In genomic region chr2:238684362-238685326, GRCh38 we compare ENCODE assay signal across 10 cellular contexts.
DNase-seq lines count a peak whose midpoint lies in the region; ATAC-seq and TF ChIP-seq lines count a peak whose summit lies in the region.
"Had no signal": no experiment of that assay in that cellular context is flagged by ENCODE, and none has a peak within 500 bp of the region (broad histone marks: within the 10 kb centered on the region; RNA-seq: fewer than 3 reads in every experiment).

No MANE protein-coding gene starts in this region.

- peak overlapping the region; percentile 57 for H3K27ac Mint-ChIP-seq in activated CD4-positive, alpha-beta T cell treated with anti-CD3 and anti-CD28 coated beads, Interleukin-2, amount 10 ng/mL, durations not matched to agents 24 days and 14 days
- H3K27ac Mint-ChIP-seq: immature natural killer cell had no signal

- H3K9me3 Mint-ChIP-seq in activated CD4-positive, alpha-beta T cell treated with anti-CD3 and anti-CD28 coated beads, Interleukin-2, amount 10 ng/mL, durations not matched to agents 24 days and 14 days: peaks cover 15% of the 10 kb centered on the region

- H3K36me3 Mint-ChIP-seq in activated CD4-positive, alpha-beta T cell treated with anti-CD3 and anti-CD28 coated beads, Interleukin-2, amount 10 ng/mL, durations not matched to agents 24 days and 14 days (ENCODE audit: low read depth): no peaks in the 10 kb centered on the region
- H3K36me3 Mint-ChIP-seq: immature natural killer cell had no signal

- H3K27ac ChIP-seq in hepatocyte: peak overlapping the region; percentile 38
- peak overlapping the region; percentile 43 to 73 (median 50) for H3K27ac ChIP-seq in transverse colon
- H3K27ac ChIP-seq: BLaER1 treated with 17β-estradiol and CSF1 and Interleukin-3, amounts not matched to agents 10 nM and 100 nM had no signal

- H3K27me3 ChIP-seq in hepatocyte (no peaks in the 10 kb centered on the region), transverse colon (no peaks in the 10 kb centered on the region)
- H3K27me3 ChIP-seq: BLaER1 treated with 17β-estradiol and CSF1 and Interleukin-3, amounts not matched to agents 10 nM and 100 nM had no signal

- H3K27me3 Mint-ChIP-seq in activated CD4-positive, alpha-beta T cell treated with anti-CD3 and anti-CD28 coated beads, Interleukin-2, amount 10 ng/mL, durations not matched to agents 24 days and 14 days: peaks cover 11% of the 10 kb centered on the region

- H3K4me3 ChIP-seq in hepatocyte (no peak overlapping the region), transverse colon (no peak overlapping the region)
- H3K4me3 ChIP-seq: BLaER1 treated with 17β-estradiol and CSF1 and Interleukin-3, amounts not matched to agents 10 nM and 100 nM had no signal

- no peak overlapping the region for H2AFZ ChIP-seq in hepatocyte

- H3K4me1 ChIP-seq in hepatocyte (ENCODE audit: insufficient read depth) (peaks cover 4% of the 10 kb centered on the region), transverse colon (peaks cover 0 to 4% (median 0%) of the 10 kb centered on the region in 4 donors)

- in situ Hi-C loops in transverse colon (cut with MboI; ENCODE audit: low pct_ligation_motif_present in 1 of 4, low pct_unique_long_range_greater_than_20kb in 1 of 4, low sequenced_read_pairs in 3 of 4): loop anchor here in 1 of 4 donors (10.0 kb wide), 1 partner anchor 100 kb away; no protein-coding TSS in a partner anchor
- in situ Hi-C loops in GM13977 (cut with MboI; ENCODE audit: low pct_unique_long_range_greater_than_20kb, low sequenced_read_pairs, unreplicated experiment): no loop called here

- no peak overlapping the region for H3K4me3 Mint-ChIP-seq in activated CD4-positive, alpha-beta T cell treated with anti-CD3 and anti-CD28 coated beads, Interleukin-2, amount 10 ng/mL, durations not matched to agents 24 days and 14 days
- H3K4me3 Mint-ChIP-seq: immature natural killer cell had no signal

- TF ChIP-seq POLR2A in transverse colon (IDR thresholded peaks at IDR 0.05): no peak

- H3K36me3 ChIP-seq in hepatocyte (replicated peaks; ENCODE audit: insufficient read depth, low read depth): no peaks in the 10 kb centered on the region
- no peaks in the 10 kb centered on the region for H3K36me3 ChIP-seq in transverse colon
- H3K36me3 ChIP-seq: BLaER1 treated with 17β-estradiol and CSF1 and Interleukin-3, amounts not matched to agents 10 nM and 100 nM had no signal

- no peak overlapping the region for H3K4me2 ChIP-seq in hepatocyte

- H4K20me1 ChIP-seq in hepatocyte (ENCODE audit: insufficient read depth, poor library complexity, severe bottlenecking): no peaks in the 10 kb centered on the region
- H4K20me1 ChIP-seq: BLaER1 treated with 17β-estradiol and CSF1 and Interleukin-3, amounts not matched to agents 10 nM and 100 nM had no signal

- H3K9me3 ChIP-seq in hepatocyte (ENCODE audit: low read depth) (no peaks in the 10 kb centered on the region), transverse colon (no peaks in the 10 kb centered on the region)

- peak; percentile 13 for TF ChIP-seq EP300 in transverse colon (IDR thresholded peaks at IDR 0.05; ENCODE audit: low read depth)

- intact Hi-C loops in activated CD4-positive, alpha-beta T cell treated with anti-CD3 and anti-CD28 coated beads, Interleukin-2, amount 10 ng/mL, durations not matched to agents 24 days and 14 days (cut with micrococcal nuclease): loop anchor here (1.0 kb wide), 1 partner anchor 14 kb away; no protein-coding TSS in a partner anchor
- intact Hi-C loops in transverse colon (cut with DNase I; ENCODE audit: low total_unique reads): no loop called here

- H3K79me2 ChIP-seq in hepatocyte: no peaks in the 10 kb centered on the region

- peaks cover 15% of the 10 kb centered on the region for H3K4me1 Mint-ChIP-seq in activated CD4-positive, alpha-beta T cell treated with anti-CD3 and anti-CD28 coated beads, Interleukin-2, amount 10 ng/mL, durations not matched to agents 24 days and 14 days
- H3K4me1 Mint-ChIP-seq: immature natural killer cell had no signal

- no peak for TF ChIP-seq CTCF in hepatocyte (IDR thresholded peaks at IDR 0.05; ENCODE audit: poor library complexity)
- no peak for TF ChIP-seq CTCF in transverse colon (IDR thresholded peaks at IDR 0.05)
- no peak for TF ChIP-seq CTCF in GM13977 (IDR thresholded peaks at IDR 0.05; ENCODE audit: extremely low read depth, insufficient read depth, missing control alignments)

- 61% methylated on average over 8 of the region's 8 CpGs for WGBS in hepatocyte (ENCODE audit: low lambda C conversion rate, missing lambda C conversion rate)
- WGBS in transverse colon (ENCODE audit: low coverage in 1 of 2), 2 donors: 39 to 40% methylated on average over 4 to 8 of the region's 8 CpGs

- ATAC-seq in HG03432 (IDR thresholded peaks at IDR 0.05; ENCODE audit: unreplicated experiment): no peak

- no peaks in the 10 kb centered on the region for H3K9me2 ChIP-seq in hepatocyte (replicated peaks; ENCODE audit: insufficient read depth)

- DNase-seq in activated CD4-positive, alpha-beta T cell treated with anti-CD3 and anti-CD28 coated beads, Interleukin-2, amount 10 ng/mL, durations not matched to agents 24 days and 14 days: peak; percentile 58
- DNase-seq in activated CD4-positive, alpha-beta T cell treated with anti-CD3 and anti-CD28 coated beads for 1 hour: no peak
- DNase-seq in amniotic stem cell (lab: John Stamatoyannopoulos, UW) (peak; percentile 85), hepatocyte (ENCODE audit: low spot score) (peak; percentile 79), transverse colon (no peak), GM13977 (ENCODE audit: low spot score) (no peak), middle frontal gyrus (ENCODE audit: extremely low spot score, low spot score) (no peak)
- DNase-seq: immature natural killer cell had no signal

Comparison
In these comparisons a context has a peak if more than half of its experiments do, and no peak if none do; other contexts are left out.
1. DNase-seq: peak in activated CD4-positive, alpha-beta T cell treated with anti-CD3 and anti-CD28 coated beads, Interleukin-2, amount 10 ng/mL, durations not matched to agents 24 days and 14 days (single experiment), amniotic stem cell (single experiment) and hepatocyte (single experiment); none in activated CD4-positive, alpha-beta T cell treated with anti-CD3 and anti-CD28 coated beads for 1 hour (single experiment), transverse colon (single experiment), GM13977 (single experiment) and middle frontal gyrus (single experiment).